In genomic region chr15:92989469-92989868, GRCh38 we compare ENCODE assay signal across 13 cellular contexts.
DNase-seq lines count a peak whose midpoint lies in the region; ATAC-seq and TF ChIP-seq lines count a peak whose summit lies in the region.
"Had no signal": no experiment of that assay in that cellular context is flagged by ENCODE, and none has a peak within 500 bp of the region (broad histone marks: within the 10 kb centered on the region; RNA-seq: fewer than 3 reads in every experiment).

No MANE protein-coding gene starts in this region.

- no peaks in the 10 kb centered on the region for H3K4me1 ChIP-seq in lower lobe of right lung

- no peak for TF ChIP-seq CTCF in lower lobe of right lung (IDR thresholded peaks at IDR 0.05)

- intact Hi-C loops in lower lobe of right lung (cut with DNase I) = no loop called here

- peaks cover 12 to 93% (median 27%) of the 10 kb centered on the region in 3 donors for H3K36me3 Mint-ChIP-seq in naive thymus-derived CD8-positive, alpha-beta T cell

- no peaks in the 10 kb centered on the region for H3K27me3 Mint-ChIP-seq in naive thymus-derived CD8-positive, alpha-beta T cell

- no peaks in the 10 kb centered on the region for H3K9me3 ChIP-seq in lower lobe of right lung

- no peaks in the 10 kb centered on the region for H3K27me3 ChIP-seq in lower lobe of right lung (ENCODE audit: low read depth)

- ATAC-seq in GM18868 (IDR thresholded peaks at IDR 0.05; ENCODE audit: unreplicated experiment) (peak; percentile 88), GM21515 (IDR thresholded peaks at IDR 0.05; ENCODE audit: unreplicated experiment) (peak; percentile 52), HG03432 (IDR thresholded peaks at IDR 0.05; ENCODE audit: unreplicated experiment) (peak; percentile 90), lower lobe of right lung (no peak)
- ATAC-seq in naive thymus-derived CD8-positive, alpha-beta T cell = no peak
- ATAC-seq: activated CD4-positive, CD25-positive, alpha-beta regulatory T cell treated with anti-CD3 and anti-CD28 coated beads, Interleukin-2, amount 50 U/mL, for 24 hours; activated naive CD4-positive, alpha-beta T cell treated with anti-CD3 and anti-CD28 coated beads, Interleukin-2, amount 50 U/mL, for 72 hours had no signal

- POLR2A ChIA-PET in naive thymus-derived CD8-positive, alpha-beta T cell (lab: Charles Lee) = interaction anchor here (0.7 kb wide), 1 partner anchor 57 kb away, joined by 3 read pairs; no protein-coding TSS in a partner anchor

- no peak for DNase-seq in naive thymus-derived CD8-positive, alpha-beta T cell
- no peak for DNase-seq in lower lobe of right lung
- DNase-seq in COLO829 (ENCODE audit: low spot score) = no peak
- no peak for DNase-seq in hypothalamus (lab: John Stamatoyannopoulos, UW)
- DNase-seq: effector CD8-positive, alpha-beta T cell; NCI-H2029 treated with DMSO at 0.1 percent for 48 hours; substantia nigra had no signal

- peak overlapping the region in 9 of 10 donors; percentile 7 to 82 (median 55) for H3K27ac Mint-ChIP-seq in naive thymus-derived CD8-positive, alpha-beta T cell

- peaks cover 100% of the 10 kb centered on the region for H3K36me3 ChIP-seq in lower lobe of right lung

- H3K27ac ChIP-seq in lower lobe of right lung = no peak overlapping the region

- H3K4me3 Mint-ChIP-seq in naive thymus-derived CD8-positive, alpha-beta T cell = no peak overlapping the region
- H3K4me3 Mint-ChIP-seq: neural crest cell had no signal

- H3K9me3 Mint-ChIP-seq in naive thymus-derived CD8-positive, alpha-beta T cell = no peaks in the 10 kb centered on the region
- H3K9me3 Mint-ChIP-seq: activated naive CD4-positive, alpha-beta T cell treated with anti-CD3 and anti-CD28 coated beads, Interleukin-2, amount 50 U/mL, for 72 hours; neural crest cell had no signal

- no peak overlapping the region for H3K4me3 ChIP-seq in lower lobe of right lung

- peaks cover 10 to 24% (median 18%) of the 10 kb centered on the region in 4 donors for H3K4me1 Mint-ChIP-seq in naive thymus-derived CD8-positive, alpha-beta T cell

Comparison
In these comparisons a context has a peak if more than half of its experiments do, and no peak if none do; other contexts are left out.
1. ATAC-seq: peak in GM18868 (single experiment), GM21515 (single experiment) and HG03432 (single experiment); none in naive thymus-derived CD8-positive, alpha-beta T cell (0 of 2) and lower lobe of right lung (0 of 2).